Comparison of ENCODE assay signal across 23 cellular contexts in the genomic region with DNA sequence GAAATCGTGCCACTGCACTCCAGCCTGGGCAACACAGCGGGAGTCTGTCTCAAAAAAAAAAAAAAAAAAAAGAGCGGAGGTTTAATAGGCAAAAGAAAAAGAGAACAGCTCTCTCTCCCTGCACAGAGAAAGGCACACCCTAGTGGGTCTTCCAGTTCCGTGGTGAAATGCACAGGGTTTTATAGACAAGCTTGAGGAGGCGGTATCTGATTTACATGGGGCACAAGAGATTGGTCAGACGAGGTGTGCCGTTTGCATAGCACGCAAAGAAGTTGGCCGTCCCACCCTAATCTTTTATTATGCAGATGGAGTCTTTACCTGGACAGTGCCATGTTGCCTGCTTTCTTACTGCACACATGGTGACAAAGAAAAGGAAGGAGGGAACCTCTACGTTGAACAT. TPM values are rescaled to one million over a fixed set of nuclear protein-coding genes. Genes with fewer than 3 reads are reported as not detected.
DNase-seq lines count a peak whose midpoint lies in the region; ATAC-seq and TF ChIP-seq lines count a peak whose summit lies in the region.
"Had no signal": no experiment of that assay in that cellular context is flagged by ENCODE, and none has a peak within 500 bp of the region (broad histone marks: within the 10 kb centered on the region; RNA-seq: fewer than 3 reads in every experiment).

No MANE protein-coding gene starts in this region.

- in situ Hi-C loops in Caki2 (cut with HindIII; ENCODE audit: low pct_unique_long_range_greater_than_20kb, low sequenced_read_pairs): no loop called here

- H3K27me3 ChIP-seq in iPS DF 6.9 (ENCODE audit: control insufficient read depth, insufficient read depth, low read length): no peaks in the 10 kb centered on the region

- peaks cover 2% of the 10 kb centered on the region; the same call in 1 of the 2 replicates for H3K4me1 ChIP-seq in iPS DF 6.9 (ENCODE audit: control insufficient read depth, insufficient read depth, low read length)
- H3K4me1 ChIP-seq: parathyroid adenoma had no signal

- no peak overlapping the region for H3K27ac ChIP-seq in iPS DF 6.9 (ENCODE audit: low read length)
- H3K27ac ChIP-seq: coronary artery, parathyroid adenoma had no signal

- WGBS in iPS DF 6.9 (ENCODE audit: insufficient coverage, insufficient read length): no CpG with 5 or more reads among the region's 10 CpGs

- no peaks in the 10 kb centered on the region for H3K36me3 ChIP-seq in iPS DF 6.9 (ENCODE audit: control insufficient read depth, insufficient read depth, low read length)

- DNase-seq in Caki2 (ENCODE audit: low read depth) (peak; percentile 50), NCI-H1048 (lab: John Stamatoyannopoulos, UW) (peak; percentile 83), OCI-M1 (lab: John Stamatoyannopoulos, UW) (peak; percentile 32), iPS DF 6.9 (ENCODE audit: low read depth, low spot score) (peak; percentile 37), foreskin fibroblast (no peak), NCI-H187 (lab: John Stamatoyannopoulos, UW) (no peak), NK-92 (lab: John Stamatoyannopoulos, UW; ENCODE audit: unreplicated experiment) (no peak)
- no peak for DNase-seq in stimulated activated naive CD8-positive, alpha-beta T cell treated with anti-CD3 and anti-CD28 coated beads, Interleukin-15, Interleukin-2, amounts not matched to agents 100 U/mL and 50 U/mL, for 24 hours
- DNase-seq: activated CD4-positive, CD25-positive, alpha-beta regulatory T cell; activated gamma-delta T cell; aorta; CD8-positive, alpha-beta memory T cell; H7; head of caudate nucleus; IMR-90; stimulated activated naive CD4-positive, alpha-beta T cell treated with Interleukin-2 at 50 U/mL for 16 hours; T-cell had no signal

- ATAC-seq in stimulated activated naive CD8-positive, alpha-beta T cell treated with anti-CD3 and anti-CD28 coated beads, Interleukin-15, Interleukin-2, amounts not matched to agents 100 U/mL and 50 U/mL, for 24 hours: no peak
- ATAC-seq: left lobe of liver, T-cell had no signal

- no peak for TF ChIP-seq CTCF in foreskin fibroblast (IDR thresholded peaks at IDR 0.05; ENCODE audit: low read depth, low read length)

- no peak overlapping the region for H3K4me3 ChIP-seq in iPS DF 6.9 (ENCODE audit: low read length)
- no peak overlapping the region for H3K4me3 ChIP-seq in foreskin fibroblast (ENCODE audit: low read depth in 1 of 2, low read length in 2 of 2)
- H3K4me3 ChIP-seq: coronary artery, GM12878 had no signal

- H3K9me3 ChIP-seq in iPS DF 6.9 (ENCODE audit: control insufficient read depth, insufficient read depth, low read length): no peaks in the 10 kb centered on the region

RNA-seq across cellular contexts. Expression of gene REST, which starts 33.5 kb away (rescaled TPM):
- total RNA-seq in Caki2 (2014; rRNA removed; shearing (Covaris generic); ENCODE audit: low replicate concordance): 5.9 and 6.8 TPM in 2 replicates

RNA-seq across cellular contexts. Expression of gene SPINK2, which starts 52.7 kb away (rescaled TPM):
- total RNA-seq in Caki2 (2014; rRNA removed; shearing (Covaris generic); ENCODE audit: low replicate concordance): not detected in 2 replicates
- total RNA-seq: aorta, G401, IMR-90, left lobe of liver, NCI-H460 had no signal

Comparison
In these comparisons a context has a peak if more than half of its experiments do, and no peak if none do; other contexts are left out.
1. DNase-seq: peak in Caki2 (single experiment), NCI-H1048 (single experiment), OCI-M1 (single experiment) and iPS DF 6.9 (single experiment); none in foreskin fibroblast (0 of 2), stimulated activated naive CD8-positive, alpha-beta T cell treated with anti-CD3 and anti-CD28 coated beads, Interleukin-15, Interleukin-2, amounts not matched to agents 100 U/mL and 50 U/mL, for 24 hours (single experiment), NCI-H187 (0 of 2) and NK-92 (single experiment).